ENCODE assay signal across 22 cellular contexts in the genomic region with DNA sequence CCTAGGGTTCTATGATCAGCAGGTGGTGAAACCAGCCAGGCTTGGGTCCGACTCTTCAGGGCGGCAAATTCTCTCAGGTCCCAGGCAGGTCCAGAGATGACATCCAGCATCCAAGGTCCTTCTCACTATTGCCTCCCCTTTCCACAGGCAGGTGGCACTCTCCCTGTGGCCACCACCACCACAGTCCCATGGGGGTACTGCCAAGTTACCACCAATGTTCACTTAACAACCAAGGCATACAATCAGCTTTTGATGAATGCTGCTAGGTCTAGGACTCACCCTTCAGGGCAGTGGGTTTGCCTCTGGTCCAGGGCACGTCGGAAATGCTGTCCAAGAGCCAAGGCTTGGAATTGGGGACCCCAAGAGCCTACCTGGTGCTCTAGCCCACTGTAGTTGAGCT.
"Had no signal": no experiment of that assay in that cellular context is flagged by ENCODE, and none has a peak within 500 bp of the region (broad histone marks: within the 10 kb centered on the region; RNA-seq: fewer than 3 reads in every experiment).

No MANE protein-coding gene starts in this region.

- H3K9me3 Mint-ChIP-seq: natural killer cell treated with Interleukin-12 subunit alpha and Interleukin-12 subunit beta and Interleukin-15 and Interleukin-18, amount 100 ng/mL, for 72 hours had no signal

- H3K4me3 ChIP-seq: adrenal gland, dorsolateral prefrontal cortex, esophagus muscularis mucosa, left ventricle myocardium inferior, skin epidermis, thyroid gland had no signal

- H3K27ac ChIP-seq: adrenal gland, dorsolateral prefrontal cortex, esophagus muscularis mucosa, left ventricle myocardium inferior, thyroid gland had no signal

- H3K9me3 ChIP-seq: adrenal gland, thyroid gland had no signal

- H3K4me1 ChIP-seq: adrenal gland, esophagus muscularis mucosa, left ventricle myocardium inferior, thyroid gland had no signal

- ATAC-seq: natural killer cell treated with Interleukin-12 subunit alpha and Interleukin-12 subunit beta and Interleukin-15 and Interleukin-18, amount 100 ng/mL, for 72 hours; T-cell had no signal

- H3K4me3 Mint-ChIP-seq: activated CD4-positive, alpha-beta memory T cell treated with anti-CD3 and anti-CD28 coated beads for 36 hours; activated T-cell treated with anti-CD3 and anti-CD28 coated beads, Interleukin-2, amount 50 U/mL, for 24 hours; natural killer cell treated with Interleukin-12 subunit alpha and Interleukin-12 subunit beta and Interleukin-15 and Interleukin-18, amount 100 ng/mL, for 72 hours; stimulated activated naive B cell treated with anti-CD40 and anti-IgM and Interleukin-4, amounts not matched to agents 10 μg/mL and 1 μg/mL and 100 μg/mL, for 72 hours; T-cell had no signal

- H3K36me3 ChIP-seq: adrenal gland, esophagus muscularis mucosa, left ventricle myocardium inferior, thyroid gland had no signal

- H3K36me3 Mint-ChIP-seq: activated CD4-positive, alpha-beta memory T cell treated with anti-CD3 and anti-CD28 coated beads for 36 hours; T-cell had no signal

- FAIRE-seq: endometrium had no signal

- DNase-seq: activated CD4-positive, alpha-beta memory T cell treated with anti-CD3 and anti-CD28 coated beads for 36 hours; activated effector memory CD4-positive, alpha-beta T cell treated with Interleukin-2 at 50 U/mL for 16 hours; activated naive CD4-positive, alpha-beta T cell treated with anti-CD3 and anti-CD28 coated beads, Interleukin-2, amount 50 U/mL, for 16 hours; activated T-cell treated with anti-CD3 and anti-CD28 coated beads, Interleukin-2, amount 50 U/mL, for 24 hours; adrenal gland; dorsolateral prefrontal cortex; hippocampal formation; left ventricle myocardium inferior; mesenchymal stem cell; nucleus accumbens; posterior cingulate gyrus; retina; stimulated activated CD4-positive, alpha-beta T cell treated with anti-CD3 and anti-CD28 coated beads, Interleukin-15, amount 100 ng/mL, for 24 hours; stimulated activated CD4-positive, alpha-beta T cell treated with anti-CD3 and anti-CD28 coated beads, Interleukin-4, amount 100 ng/mL, for 1 hour; stimulated activated naive B cell treated with anti-CD40 and anti-IgM and Interleukin-4, amounts not matched to agents 10 μg/mL and 1 μg/mL and 100 μg/mL, for 72 hours; T-cell; T-helper 9 cell; thyroid gland had no signal

- H3K27me3 ChIP-seq: adrenal gland, esophagus muscularis mucosa, thyroid gland had no signal

- H3K27ac Mint-ChIP-seq: activated CD4-positive, alpha-beta memory T cell treated with anti-CD3 and anti-CD28 coated beads for 36 hours; activated T-cell treated with anti-CD3 and anti-CD28 coated beads, Interleukin-2, amount 50 U/mL, for 24 hours; stimulated activated naive B cell treated with anti-CD40 and anti-IgM and Interleukin-4, amounts not matched to agents 10 μg/mL and 1 μg/mL and 100 μg/mL, for 72 hours; T-cell had no signal
